ENCODE assay signal across 29 cellular contexts in genomic region chr20:61904456-61904855, GRCh38.
"Had no signal": no experiment of that assay in that cellular context is flagged by ENCODE, and none has a peak within 500 bp of the region (broad histone marks: within the 10 kb centered on the region; RNA-seq: fewer than 3 reads in every experiment).

No MANE protein-coding gene starts in this region.

- H3K4me1 Mint-ChIP-seq: activated CD4-positive, alpha-beta T cell treated with anti-CD3 and anti-CD28 coated beads for 36 hours; activated CD4-positive, alpha-beta T cell treated with anti-CD3 and anti-CD28 coated beads, Interleukin-2, amount 10 ng/mL, durations not matched to agents 24 days and 14 days; activated naive CD4-positive, alpha-beta T cell treated with anti-CD3 and anti-CD28 coated beads, Interleukin-2, amount 50 U/mL, for 24 hours; activated naive CD8-positive, alpha-beta T cell treated with anti-CD3 and anti-CD28 coated beads for 36 hours; activated naive CD8-positive, alpha-beta T cell treated with anti-CD3 and anti-CD28 coated beads, Interleukin-2, amount 50 U/mL, for 24 hours had no signal

- H3K4me1 ChIP-seq: adrenal gland, body of pancreas had no signal

- H3K36me3 ChIP-seq: adrenal gland had no signal

- DNase-seq: activated CD4-positive, alpha-beta memory T cell treated with anti-CD3 and anti-CD28 coated beads for 36 hours; activated CD4-positive, alpha-beta T cell treated with anti-CD3 and anti-CD28 coated beads for 36 hours; activated CD4-positive, alpha-beta T cell treated with anti-CD3 and anti-CD28 coated beads, Interleukin-2, amount 10 ng/mL, durations not matched to agents 24 days and 14 days; activated CD4-positive, CD25-positive, alpha-beta regulatory T cell; activated CD4-positive, CD25-positive, alpha-beta regulatory T cell treated with anti-CD3 and anti-CD28 coated beads, Interleukin-2, amount 50 U/mL, for 72 hours; activated CD8-positive, alpha-beta memory T cell treated with anti-CD3 and anti-CD28 coated beads, Interleukin-2, amount 10 ng/mL, durations not matched to agents 7 days and 5 days; activated CD8-positive, alpha-beta memory T cell treated with anti-CD3 and anti-CD28 coated beads, Interleukin-2, amount 50 U/mL, for 4 hours; activated CD8-positive, alpha-beta T cell treated with anti-CD3 and anti-CD28 coated beads, Interleukin-2, amount 10 ng/mL, durations not matched to agents 7 days and 5 days; activated effector memory CD4-positive, alpha-beta T cell treated with anti-CD3 and anti-CD28 coated beads, Interleukin-2, amount 50 U/mL, for 16 hours; activated naive CD4-positive, alpha-beta T cell treated with anti-CD3 and anti-CD28 coated beads for 36 hours; activated naive CD8-positive, alpha-beta T cell treated with anti-CD3 and anti-CD28 coated beads for 36 hours; activated naive CD8-positive, alpha-beta T cell treated with anti-CD3 and anti-CD28 coated beads, Interleukin-2, amount 50 U/mL, for 24 hours; activated T-cell treated with anti-CD3 and anti-CD28 coated beads, Interleukin-2, amount 50 U/mL, for 1 hour; activated T-cell treated with anti-CD3 and anti-CD28 coated beads, Interleukin-2, amount 50 U/mL, for 48 hours; adrenal gland; amygdala; aorta; body of pancreas; caudate nucleus; cortex of kidney; dermis blood vessel endothelial cell; effector CD4-positive, alpha-beta T cell; effector memory CD8-positive, alpha-beta T cell; foreskin fibroblast; T-helper 2 cell had no signal

- H3K4me3 Mint-ChIP-seq: activated CD4-positive, alpha-beta memory T cell treated with anti-CD3 and anti-CD28 coated beads for 36 hours; activated CD4-positive, alpha-beta T cell treated with anti-CD3 and anti-CD28 coated beads for 36 hours; activated CD4-positive, alpha-beta T cell treated with anti-CD3 and anti-CD28 coated beads, Interleukin-2, amount 10 ng/mL, durations not matched to agents 24 days and 14 days; activated CD8-positive, alpha-beta memory T cell treated with anti-CD3 and anti-CD28 coated beads, Interleukin-2, amount 10 ng/mL, durations not matched to agents 7 days and 5 days; activated CD8-positive, alpha-beta T cell treated with anti-CD3 and anti-CD28 coated beads, Interleukin-2, amount 10 ng/mL, durations not matched to agents 7 days and 5 days; activated naive CD4-positive, alpha-beta T cell treated with anti-CD3 and anti-CD28 coated beads for 36 hours; activated naive CD4-positive, alpha-beta T cell treated with anti-CD3 and anti-CD28 coated beads, Interleukin-2, amount 50 U/mL, for 24 hours; activated naive CD8-positive, alpha-beta T cell treated with anti-CD3 and anti-CD28 coated beads for 36 hours; activated naive CD8-positive, alpha-beta T cell treated with anti-CD3 and anti-CD28 coated beads, Interleukin-2, amount 50 U/mL, for 24 hours; activated T-helper 1 cell treated with anti-CD3 and anti-CD28 coated beads, Interleukin-12 subunit alpha, Interleukin-12 subunit beta, Interleukin-2, Interleukin-4 antibody, amounts not matched to agents 30 ng/mL and 10 ng/mL and 1 ng/mL, durations not matched to agents 14 hours and 24 hours and 36 hours; effector memory CD8-positive, alpha-beta T cell had no signal

- H3K9me3 Mint-ChIP-seq: activated CD4-positive, alpha-beta memory T cell treated with anti-CD3 and anti-CD28 coated beads for 36 hours; activated CD4-positive, alpha-beta T cell treated with anti-CD3 and anti-CD28 coated beads, Interleukin-2, amount 10 ng/mL, durations not matched to agents 24 days and 14 days; activated naive CD4-positive, alpha-beta T cell treated with anti-CD3 and anti-CD28 coated beads for 36 hours; activated naive CD4-positive, alpha-beta T cell treated with anti-CD3 and anti-CD28 coated beads, Interleukin-2, amount 50 U/mL, for 24 hours; activated naive CD8-positive, alpha-beta T cell treated with anti-CD3 and anti-CD28 coated beads for 36 hours; activated naive CD8-positive, alpha-beta T cell treated with anti-CD3 and anti-CD28 coated beads, Interleukin-2, amount 50 U/mL, for 24 hours; activated T-helper 1 cell treated with anti-CD3 and anti-CD28 coated beads, Interleukin-12 subunit alpha, Interleukin-12 subunit beta, Interleukin-2, Interleukin-4 antibody, amounts not matched to agents 30 ng/mL and 10 ng/mL and 1 ng/mL, durations not matched to agents 14 hours and 24 hours and 36 hours; activated T-helper 2 cell treated with anti-CD3 and anti-CD28 coated beads, Interferon-gamma antibody, Interleukin-2, Interleukin-4, amounts not matched to agents 10 μg/mL and 5 μg/mL and 100 μg/mL, durations not matched to agents 14 hours and 24 hours and 36 hours; effector memory CD8-positive, alpha-beta T cell had no signal

- H3K27ac ChIP-seq: adrenal gland, body of pancreas had no signal

- ATAC-seq: activated CD4-positive, alpha-beta T cell treated with anti-CD3 and anti-CD28 coated beads for 36 hours; activated CD8-positive, alpha-beta memory T cell treated with anti-CD3 and anti-CD28 coated beads, Interleukin-2, amount 10 ng/mL, durations not matched to agents 7 days and 5 days; activated CD8-positive, alpha-beta T cell treated with anti-CD3 and anti-CD28 coated beads, Interleukin-2, amount 10 ng/mL, durations not matched to agents 7 days and 5 days; activated naive CD8-positive, alpha-beta T cell treated with anti-CD3 and anti-CD28 coated beads, Interleukin-2, amount 50 U/mL, for 24 hours; body of pancreas; effector memory CD8-positive, alpha-beta T cell; esophagus mucosa had no signal

- H3K4me3 ChIP-seq: adrenal gland, body of pancreas had no signal

- H3K9me3 ChIP-seq: adrenal gland, body of pancreas had no signal

- H3K36me3 Mint-ChIP-seq: activated CD4-positive, alpha-beta memory T cell treated with anti-CD3 and anti-CD28 coated beads for 36 hours; activated CD8-positive, alpha-beta memory T cell treated with anti-CD3 and anti-CD28 coated beads, Interleukin-2, amount 10 ng/mL, durations not matched to agents 7 days and 5 days; activated naive CD4-positive, alpha-beta T cell treated with anti-CD3 and anti-CD28 coated beads, Interleukin-2, amount 50 U/mL, for 24 hours; activated naive CD8-positive, alpha-beta T cell treated with anti-CD3 and anti-CD28 coated beads for 36 hours had no signal

- H3K27me3 ChIP-seq: adrenal gland, body of pancreas had no signal

- H3K27ac Mint-ChIP-seq: activated CD4-positive, alpha-beta memory T cell treated with anti-CD3 and anti-CD28 coated beads for 36 hours; activated CD4-positive, alpha-beta T cell treated with anti-CD3 and anti-CD28 coated beads for 36 hours; activated CD4-positive, alpha-beta T cell treated with anti-CD3 and anti-CD28 coated beads, Interleukin-2, amount 10 ng/mL, durations not matched to agents 24 days and 14 days; activated CD8-positive, alpha-beta memory T cell treated with anti-CD3 and anti-CD28 coated beads, Interleukin-2, amount 10 ng/mL, durations not matched to agents 7 days and 5 days; activated CD8-positive, alpha-beta T cell treated with anti-CD3 and anti-CD28 coated beads, Interleukin-2, amount 10 ng/mL, durations not matched to agents 7 days and 5 days; activated naive CD4-positive, alpha-beta T cell treated with anti-CD3 and anti-CD28 coated beads for 36 hours; activated naive CD4-positive, alpha-beta T cell treated with anti-CD3 and anti-CD28 coated beads, Interleukin-2, amount 50 U/mL, for 24 hours; activated naive CD8-positive, alpha-beta T cell treated with anti-CD3 and anti-CD28 coated beads for 36 hours; activated naive CD8-positive, alpha-beta T cell treated with anti-CD3 and anti-CD28 coated beads, Interleukin-2, amount 50 U/mL, for 24 hours; activated T-helper 1 cell treated with anti-CD3 and anti-CD28 coated beads, Interleukin-12 subunit alpha, Interleukin-12 subunit beta, Interleukin-2, Interleukin-4 antibody, amounts not matched to agents 30 ng/mL and 10 ng/mL and 1 ng/mL, durations not matched to agents 14 hours and 24 hours and 36 hours; activated T-helper 2 cell treated with anti-CD3 and anti-CD28 coated beads, Interferon-gamma antibody, Interleukin-2, Interleukin-4, amounts not matched to agents 10 μg/mL and 5 μg/mL and 100 μg/mL, durations not matched to agents 14 hours and 24 hours and 36 hours; effector memory CD8-positive, alpha-beta T cell had no signal

- H3K27me3 Mint-ChIP-seq: activated CD4-positive, alpha-beta memory T cell treated with anti-CD3 and anti-CD28 coated beads for 36 hours; activated CD4-positive, alpha-beta T cell treated with anti-CD3 and anti-CD28 coated beads for 36 hours; activated CD4-positive, alpha-beta T cell treated with anti-CD3 and anti-CD28 coated beads, Interleukin-2, amount 10 ng/mL, durations not matched to agents 24 days and 14 days; activated CD8-positive, alpha-beta memory T cell treated with anti-CD3 and anti-CD28 coated beads, Interleukin-2, amount 10 ng/mL, durations not matched to agents 7 days and 5 days; activated naive CD4-positive, alpha-beta T cell treated with anti-CD3 and anti-CD28 coated beads, Interleukin-2, amount 50 U/mL, for 24 hours; activated naive CD8-positive, alpha-beta T cell treated with anti-CD3 and anti-CD28 coated beads for 36 hours; activated naive CD8-positive, alpha-beta T cell treated with anti-CD3 and anti-CD28 coated beads, Interleukin-2, amount 50 U/mL, for 24 hours had no signal
